9 cellular contexts compared by ENCODE assay signal in genomic region chr1:29033829-29034466, GRCh38.
DNase-seq lines count a peak whose midpoint lies in the region; ATAC-seq, FAIRE-seq and TF ChIP-seq lines count a peak whose summit lies in the region.
"Had no signal": no experiment of that assay in that cellular context is flagged by ENCODE, and none has a peak within 500 bp of the region (broad histone marks: within the 10 kb centered on the region; RNA-seq: fewer than 3 reads in every experiment).

No MANE protein-coding gene starts in this region.

- peaks cover 4 to 20% of the 10 kb centered on the region in 2 experiments for H3K4me1 ChIP-seq in K562 (replicated peaks in 1 of 2; ENCODE audit: control insufficient read depth in 2 of 2, insufficient read depth in 2 of 2, low read length in 2 of 2)
- H3K4me1 ChIP-seq in tibial nerve, result no peaks in the 10 kb centered on the region
- H3K4me1 ChIP-seq: HAP-1 had no signal

- H3K4me3 ChIP-seq in K562 (no peak overlapping the region), tibial nerve (no peak overlapping the region)
- H3K4me3 ChIP-seq: HAP-1 had no signal

- no peaks in the 10 kb centered on the region for H3K27me3 Mint-ChIP-seq in activated CD4-positive, alpha-beta memory T cell treated with anti-CD3 and anti-CD28 coated beads for 36 hours

- TF ChIP-seq POLR2A in K562 (conservative IDR thresholded peaks at IDR 0.05) (no peak), tibial nerve (IDR thresholded peaks at IDR 0.05) (no peak)

- no peak overlapping the region for H3K27ac Mint-ChIP-seq in activated CD4-positive, alpha-beta memory T cell treated with anti-CD3 and anti-CD28 coated beads for 36 hours

- CTCF ChIA-PET in K562 (lab: Yijun Ruan, JAX; ENCODE audit: low intra/inter-chr PET ratio), result interaction anchor here (0.5 to 5.0 kb wide), 6 partner anchors 140 to 627 kb away, joined by 3 to 61 read pairs (median 6); no protein-coding TSS in a partner anchor
- CTCF ChIA-PET in activated CD4-positive, alpha-beta memory T cell treated with anti-CD3 and anti-CD28 coated beads for 36 hours (lab: Charles Lee), result interaction anchor here (0.6 to 17.0 kb wide), 38 partner anchors 9 to 298 kb away, joined by 3 to 401 read pairs (median 4); partner anchors contain the start of gene EPB41

- in situ Hi-C loops in GM13977 (cut with MboI; ENCODE audit: low pct_unique_long_range_greater_than_20kb, low sequenced_read_pairs, unreplicated experiment), result loop anchor here (5.0 kb wide), 1 partner anchor 152 kb away; no protein-coding TSS in a partner anchor
- in situ Hi-C loops in K562 (cut with MboI), result loop anchor here (5.0 to 10.0 kb wide), 3 partner anchors 152 to 909 kb away; no protein-coding TSS in a partner anchor

- no peaks in the 10 kb centered on the region for H3K9me3 Mint-ChIP-seq in activated CD4-positive, alpha-beta memory T cell treated with anti-CD3 and anti-CD28 coated beads for 36 hours

- no peak for TF ChIP-seq EP300 in K562 (IDR thresholded peaks at IDR 0.05; ENCODE audit: low read length)
- TF ChIP-seq EP300 in tibial nerve (IDR thresholded peaks at IDR 0.05), result no peak

- H3K36me3 Mint-ChIP-seq in activated CD4-positive, alpha-beta memory T cell treated with anti-CD3 and anti-CD28 coated beads for 36 hours, result peaks cover 10% of the 10 kb centered on the region

- no peaks in the 10 kb centered on the region for H3K27me3 ChIP-seq in K562 (ENCODE audit: control insufficient read depth in 2 of 2, insufficient read depth in 2 of 2, low read length in 2 of 2)
- H3K27me3 ChIP-seq in tibial nerve, result no peaks in the 10 kb centered on the region

- H3K4me3 Mint-ChIP-seq in activated CD4-positive, alpha-beta memory T cell treated with anti-CD3 and anti-CD28 coated beads for 36 hours, result no peak overlapping the region

- no peak overlapping the region for H3K9ac ChIP-seq in K562 (ENCODE audit: insufficient read depth in 1 of 2, low read depth in 2 of 2, low read length in 2 of 2)

- peaks cover 88% of the 10 kb centered on the region for H3K36me3 ChIP-seq in K562 (ENCODE audit: control insufficient read depth, insufficient read depth, low read length)
- no peaks in the 10 kb centered on the region for H3K36me3 ChIP-seq in tibial nerve

- H3K79me2 ChIP-seq in K562 (ENCODE audit: control insufficient read depth, insufficient read depth, low read length), result no peaks in the 10 kb centered on the region

- POLR2A ChIA-PET in K562 (lab: Yijun Ruan, JAX), result interaction anchor here (1.0 to 5.4 kb wide), 8 partner anchors 9 to 169 kb away, joined by 3 to 68 read pairs (median 6); no protein-coding TSS in a partner anchor
- POLR2A ChIA-PET in activated CD4-positive, alpha-beta memory T cell treated with anti-CD3 and anti-CD28 coated beads for 36 hours (lab: Charles Lee), result interaction anchor here (0.5 to 2.0 kb wide), 2 partner anchors 150 to 152 kb away, joined by 3 to 7 read pairs; no protein-coding TSS in a partner anchor

- intact Hi-C loops in K562 (cut with micrococcal nuclease), result loop anchor here (1.0 to 5.0 kb wide), 3 partner anchors 107 to 169 kb away; no protein-coding TSS in a partner anchor
- intact Hi-C loops in activated CD4-positive, alpha-beta memory T cell treated with anti-CD3 and anti-CD28 coated beads for 36 hours (cut with micrococcal nuclease), result loop anchor here (1.0 to 10.0 kb wide), 3 partner anchors 152 to 249 kb away; no protein-coding TSS in a partner anchor

- TF ChIP-seq CTCF in AG09319 (IDR thresholded peaks at IDR 0.05; ENCODE audit: low read depth, low read length), result peak; percentile 56
- TF ChIP-seq CTCF in GM13977 (IDR thresholded peaks at IDR 0.05; ENCODE audit: extremely low read depth, insufficient read depth, missing control alignments), result peak; percentile 57
- TF ChIP-seq CTCF in K562 (IDR thresholded peaks at IDR 0.05 in 2 of 3, conservative IDR thresholded peaks at IDR 0.05 in 1 of 3; ENCODE audit: insufficient read depth in 2 of 3, low read depth in 1 of 3, low read length in 3 of 3), result peak; percentile 55 to 86 (median 68); a peak in 4 of 6 replicates
- peak; percentile 27 to 78 (median 55) for TF ChIP-seq CTCF in tibial nerve (IDR thresholded peaks at IDR 0.05)

- peak; percentile 29 for FAIRE-seq in K562 (lab: Jason Lieb, UNC)
- FAIRE-seq in islet of Langerhans (lab: Jason Lieb, UNC), result peak; percentile 95

- H3K27ac ChIP-seq in K562 (ENCODE audit: extremely low read depth, low read depth, low read length) (no peak overlapping the region; the same call in 2 of the 3 replicates), tibial nerve (no peak overlapping the region)

- no peak overlapping the region for H3K4me2 ChIP-seq in K562 (ENCODE audit: insufficient read depth, low read length)

- 0 out of 2 replicates have a peak, but pooled peaks cover 2% of the 10 kb centered on the region for H4K20me1 ChIP-seq in K562 (replicated peaks; ENCODE audit: control insufficient read depth, insufficient read depth, low read length)

- H3K9me1 ChIP-seq in K562 (ENCODE audit: control insufficient read depth, insufficient read depth, low read length), result no peaks in the 10 kb centered on the region

- no peaks in the 10 kb centered on the region for H3K4me1 Mint-ChIP-seq in activated CD4-positive, alpha-beta memory T cell treated with anti-CD3 and anti-CD28 coated beads for 36 hours (ENCODE audit: low read depth)

- 23% methylated on average over 1 of the region's 1 CpG for WGBS in K562 (ENCODE audit: insufficient coverage, low coverage, missing lambda C conversion rate)
- 53 to 66% methylated on average over 1 of the region's 1 CpG for WGBS in tibial nerve, 2 donors

- TF ChIP-seq RAD21 in K562 (CRISPR knock-in tag; conservative IDR thresholded peaks at IDR 0.05 in 1 of 2, IDR thresholded peaks at IDR 0.05 in 1 of 2), result peak; percentile 94 to 97

- H2AFZ ChIP-seq in K562 (ENCODE audit: low read depth, low read length), result no peak overlapping the region

- ATAC-seq in K562 (peak; percentile 75), HG03097 (IDR thresholded peaks at IDR 0.05; ENCODE audit: low FRiP score, unreplicated experiment) (no peak)

- no peaks in the 10 kb centered on the region for H3K9me3 ChIP-seq in K562 (replicated peaks; ENCODE audit: control insufficient read depth, insufficient read depth, low read depth, low read length)
- no peaks in the 10 kb centered on the region for H3K9me3 ChIP-seq in tibial nerve
- H3K9me3 ChIP-seq: HAP-1 had no signal

- no TSS peak for BruUV-seq in K562 (replicated peaks; lab: Mats Ljungman, UMichigan)

- DNase-seq in AG09319 (ENCODE audit: extremely low read depth, low read depth) (no peak), GM13977 (ENCODE audit: low spot score) (peak; percentile 60), NCI-H2227 (lab: John Stamatoyannopoulos, UW; ENCODE audit: unreplicated experiment) (peak; percentile 66), K562 (ENCODE audit: extremely low read depth in 1 of 4, low spot score in 3 of 4) (peak; percentile 46 to 63 (median 51)), tibial nerve (ENCODE audit: low spot score in 2 of 2) (no peak)
- no peak for DNase-seq in activated CD4-positive, alpha-beta memory T cell treated with anti-CD3 and anti-CD28 coated beads for 36 hours

TF ChIP-seq in K562, 482 proteins besides CTCF, POLR2A, EP300 and RAD21 (continues in another document):
- TF ChIP-seq GABPA (tag; conservative IDR thresholded peaks at IDR 0.05; ENCODE audit: low read depth) (0 out of 2 replicates have a peak, but pooled peaks have one; percentile 18), RBM14 (IDR thresholded peaks at IDR 0.05; ENCODE audit: borderline replicate concordance, insufficient read depth, low read depth, low read length) (no peak), SMC3 (conservative IDR thresholded peaks at IDR 0.05; ENCODE audit: insufficient read depth, low read depth, low read length) (peak; percentile 77), GATAD2A (IDR thresholded peaks at IDR 0.05) (no peak), KDM5B (IDR thresholded peaks at IDR 0.05; ENCODE audit: insufficient replicate concordance, low read depth, low read length) (no peak), MEIS2 (IDR thresholded peaks at IDR 0.05; ENCODE audit: partially characterized antibody) (peak; percentile 19), ELF1 (tag; IDR thresholded peaks at IDR 0.05) (peak; percentile 48), SMAD2 (IDR thresholded peaks at IDR 0.05; ENCODE audit: low read depth, low read length) (no peak), ELF2 (CRISPR knock-in tag; IDR thresholded peaks at IDR 0.05) (peak; percentile 16; the same call in 1 of the 2 replicates), TCF3 (CRISPR knock-in tag; IDR thresholded peaks at IDR 0.05) (peak; percentile 15; the same call in 1 of the 2 replicates)
- TF ChIP-seq, protein P1, sequence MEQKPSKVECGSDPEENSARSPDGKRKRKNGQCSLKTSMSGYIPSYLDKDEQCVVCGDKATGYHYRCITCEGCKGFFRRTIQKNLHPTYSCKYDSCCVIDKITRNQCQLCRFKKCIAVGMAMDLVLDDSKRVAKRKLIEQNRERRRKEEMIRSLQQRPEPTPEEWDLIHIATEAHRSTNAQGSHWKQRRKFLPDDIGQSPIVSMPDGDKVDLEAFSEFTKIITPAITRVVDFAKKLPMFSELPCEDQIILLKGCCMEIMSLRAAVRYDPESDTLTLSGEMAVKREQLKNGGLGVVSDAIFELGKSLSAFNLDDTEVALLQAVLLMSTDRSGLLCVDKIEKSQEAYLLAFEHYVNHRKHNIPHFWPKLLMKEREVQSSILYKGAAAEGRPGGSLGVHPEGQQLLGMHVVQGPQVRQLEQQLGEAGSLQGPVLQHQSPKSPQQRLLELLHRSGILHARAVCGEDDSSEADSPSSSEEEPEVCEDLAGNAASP (IDR thresholded peaks at IDR 0.05), result no peak
- TF ChIP-seq, protein P2, sequence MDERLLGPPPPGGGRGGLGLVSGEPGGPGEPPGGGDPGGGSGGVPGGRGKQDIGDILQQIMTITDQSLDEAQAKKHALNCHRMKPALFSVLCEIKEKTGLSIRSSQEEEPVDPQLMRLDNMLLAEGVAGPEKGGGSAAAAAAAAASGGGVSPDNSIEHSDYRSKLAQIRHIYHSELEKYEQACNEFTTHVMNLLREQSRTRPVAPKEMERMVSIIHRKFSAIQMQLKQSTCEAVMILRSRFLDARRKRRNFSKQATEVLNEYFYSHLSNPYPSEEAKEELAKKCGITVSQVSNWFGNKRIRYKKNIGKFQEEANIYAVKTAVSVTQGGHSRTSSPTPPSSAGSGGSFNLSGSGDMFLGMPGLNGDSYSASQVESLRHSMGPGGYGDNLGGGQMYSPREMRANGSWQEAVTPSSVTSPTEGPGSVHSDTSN (CRISPR knock-in tag; IDR thresholded peaks at IDR 0.05; ENCODE audit: low read depth), result no peak
- TF ChIP-seq, protein P2 (tag; conservative IDR thresholded peaks at IDR 0.05; ENCODE audit: low read depth), result peak; percentile 50; the same call in 1 of the 2 replicates

Comparison
In these comparisons a context has a peak if more than half of its experiments do, and no peak if none do; other contexts are left out.
1. DNase-seq: peak in GM13977 (single experiment), NCI-H2227 (single experiment) and K562 (4 of 4); none in AG09319 (single experiment), tibial nerve (0 of 2) and activated CD4-positive, alpha-beta memory T cell treated with anti-CD3 and anti-CD28 coated beads for 36 hours (single experiment).
2. Peak in every context shown above with its lines, with median percentiles within 50 percentile points of each other: CTCF ChIP-seq.